ENCODE assay signal across 8 cellular contexts in the genomic region with DNA sequence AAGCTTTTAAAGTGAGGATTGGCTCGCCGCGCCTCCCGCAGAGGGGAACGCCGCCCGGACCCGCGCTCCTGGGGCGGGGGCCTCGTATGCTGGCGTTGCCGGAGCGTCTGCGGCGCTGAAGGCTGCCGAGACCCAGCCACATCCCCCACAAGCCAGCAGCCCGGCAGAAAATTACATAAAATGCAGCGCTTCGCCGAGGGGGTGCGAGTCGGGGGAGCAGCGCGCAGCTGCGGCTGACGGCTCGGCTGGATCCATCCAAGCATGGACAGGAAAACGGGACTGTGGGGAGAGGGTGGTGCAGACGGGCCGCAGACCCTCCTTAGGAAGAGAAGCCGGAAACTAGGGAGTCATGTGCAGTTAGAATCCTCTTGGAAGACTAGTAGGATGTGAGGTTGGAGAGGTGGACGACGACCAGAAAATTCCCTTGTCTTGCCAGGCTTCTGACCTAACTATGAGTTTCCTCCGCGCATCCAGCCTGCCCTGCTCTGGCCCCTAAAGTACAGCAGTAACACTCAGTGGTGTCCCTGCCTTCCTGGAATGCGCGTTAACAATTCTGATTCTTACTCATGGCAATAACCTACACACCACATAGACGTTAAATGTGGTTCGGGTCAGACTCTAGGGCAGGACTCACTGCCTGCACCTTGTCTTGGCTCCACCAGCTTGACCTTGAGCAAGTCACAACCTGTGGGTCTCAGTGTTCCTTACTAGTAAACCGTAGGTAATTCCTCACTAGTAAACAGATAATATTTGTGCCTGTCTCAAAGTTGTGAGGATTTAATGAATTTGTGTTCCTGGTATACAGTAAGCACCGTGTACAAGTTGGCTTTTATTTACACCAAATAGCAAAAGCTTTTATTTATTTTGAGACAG. TPM values are rescaled to one million over a fixed set of nuclear protein-coding genes. Genes with fewer than 3 reads are reported as not detected.
DNase-seq lines count a peak whose midpoint lies in the region; ATAC-seq and TF ChIP-seq lines count a peak whose summit lies in the region.

No MANE protein-coding gene starts in this region.

- H2AFZ ChIP-seq in Karpas-422 (ENCODE audit: low read length) (no peak overlapping the region), parathyroid adenoma (peak overlapping the region; percentile 98)

- peak overlapping the region; percentile 89 for H3K27ac Mint-ChIP-seq in Caco-2 (ENCODE audit: unreplicated experiment)

- peak overlapping the region; percentile 79 for H3K4me2 ChIP-seq in Karpas-422 (ENCODE audit: low read depth, low read length, poor library complexity, severe bottlenecking)
- peak overlapping the region; percentile 100 for H3K4me2 ChIP-seq in parathyroid adenoma (ENCODE audit: low read length)

- H3K27me3 ChIP-seq in Caco-2 (replicated peaks; ENCODE audit: control insufficient read depth, insufficient read depth, low read length), result no peaks in the 10 kb centered on the region
- H3K27me3 ChIP-seq in Karpas-422 (ENCODE audit: low read length), result no peaks in the 10 kb centered on the region
- H3K27me3 ChIP-seq in heart right ventricle, result no peaks in the 10 kb centered on the region
- H3K27me3 ChIP-seq in parathyroid adenoma (ENCODE audit: control insufficient read depth, insufficient read depth, low read length), result no peaks in the 10 kb centered on the region

- H3K27ac ChIP-seq in Karpas-422 (ENCODE audit: low read length) (peak overlapping the region; percentile 99), adipose tissue (ENCODE audit: low read depth, low read length) (peak overlapping the region; percentile 63), heart right ventricle (peak overlapping the region; percentile 94 to 100 (median 99)), parathyroid adenoma (peak overlapping the region; percentile 93)

- POLR2A ChIA-PET in Caco-2 (lab: Charles Lee), result interaction anchor here (0.6 to 1.4 kb wide), 3 partner anchors 13 to 35 kb away, joined by 4 to 9 read pairs (median 5); no protein-coding TSS in a partner anchor

- whole genome bisulfite sequencing in adipose tissue, 3 donors, result 1 to 3% (median 2%) methylated on average over 42 of the region's 42 CpGs
- WGBS in heart right ventricle, 2 donors, result 3% methylated on average over 42 of the region's 42 CpGs

- H3K4me1 ChIP-seq in Caco-2 (peaks cover 31% of the 10 kb centered on the region), Karpas-422 (ENCODE audit: low read length) (peaks cover 68% of the 10 kb centered on the region), heart right ventricle (peaks cover 4 to 41% (median 26%) of the 10 kb centered on the region in 9 donors), parathyroid adenoma (peaks cover 6% of the 10 kb centered on the region)

- H3K36me3 ChIP-seq in Caco-2 (ENCODE audit: control insufficient read depth, insufficient read depth, low read length) (no peaks in the 10 kb centered on the region), Karpas-422 (ENCODE audit: insufficient read depth, low read length) (peaks cover 22% of the 10 kb centered on the region), heart right ventricle (peaks cover 0 to 26% (median 7%) of the 10 kb centered on the region in 9 donors), parathyroid adenoma (ENCODE audit: control insufficient read depth, insufficient read depth, low read length) (no peaks in the 10 kb centered on the region)

- CTCF ChIA-PET in Caco-2 (lab: Charles Lee), result no interaction called here

- ATAC-seq in GM21576 (IDR thresholded peaks at IDR 0.05; ENCODE audit: unreplicated experiment), result peak; percentile 1
- peak; percentile 13 to 51 (median 34) for ATAC-seq in heart right ventricle
- ATAC-seq in GM18858 (IDR thresholded peaks at IDR 0.05; ENCODE audit: unreplicated experiment), result no peak

- H4K20me1 ChIP-seq in Karpas-422 (ENCODE audit: insufficient read depth, low read depth, low read length), result peaks cover 12% of the 10 kb centered on the region

- H3K4me3 Mint-ChIP-seq in Caco-2 (ENCODE audit: unreplicated experiment), result peak overlapping the region; percentile 97

- intact Hi-C loops in Caco-2 (cut with micrococcal nuclease; ENCODE audit: unreplicated experiment) (loop anchor here (10.0 kb wide), 1 partner anchor 130 kb away; the partner anchor contains the start of gene LCA5L), heart right ventricle (cut with DNase I) (loop anchor here in 8 of 10 donors (2.0 to 10.0 kb wide), 6 partner anchors 33 to 130 kb away; partner anchors contain the start of genes HMGN1 (in 3 of the 8) and LCA5L (in 2 of the 8))

- H3K79me2 ChIP-seq in Karpas-422 (ENCODE audit: low read length) (peaks cover 45% of the 10 kb centered on the region), parathyroid adenoma (peaks cover 11% of the 10 kb centered on the region)

- H3K36me3 Mint-ChIP-seq in Caco-2 (ENCODE audit: insufficient read depth, unreplicated experiment), result peaks cover 43% of the 10 kb centered on the region

- H3K9me3 Mint-ChIP-seq in Caco-2 (ENCODE audit: unreplicated experiment), result no peaks in the 10 kb centered on the region

- peak overlapping the region; percentile 95 for H3K9ac ChIP-seq in Karpas-422 (ENCODE audit: low read length)
- peak overlapping the region; percentile 76 for H3K9ac ChIP-seq in parathyroid adenoma

- peak overlapping the region; percentile 86 for H3K4me3 ChIP-seq in Caco-2 (ENCODE audit: low read depth, low read length)
- peak overlapping the region; percentile 74 for H3K4me3 ChIP-seq in Karpas-422 (ENCODE audit: low read length)
- peak overlapping the region; percentile 64 to 97 (median 82) for H3K4me3 ChIP-seq in heart right ventricle
- H3K4me3 ChIP-seq in parathyroid adenoma (ENCODE audit: low read depth, low read length), result peak overlapping the region; percentile 67

- no peaks in the 10 kb centered on the region for H3K27me3 Mint-ChIP-seq in Caco-2 (ENCODE audit: insufficient read depth, unreplicated experiment)

- H3K9me2 ChIP-seq in Karpas-422 (replicated peaks; ENCODE audit: insufficient read depth, low read length), result no peaks in the 10 kb centered on the region

- BruUV-seq in Caco-2 (replicated peaks; lab: Mats Ljungman, UMichigan), result TSS peak; percentile 74

- H3K9me3 ChIP-seq in Caco-2 (no peaks in the 10 kb centered on the region), Karpas-422 (ENCODE audit: low read length) (no peaks in the 10 kb centered on the region), heart right ventricle (no peaks in the 10 kb centered on the region), parathyroid adenoma (ENCODE audit: control insufficient read depth, low read length) (no peaks in the 10 kb centered on the region)

- H3K4me1 Mint-ChIP-seq in Caco-2 (ENCODE audit: low read depth, unreplicated experiment), result peaks cover 27% of the 10 kb centered on the region

- DNase-seq in Caco-2, result peak; percentile 42 to 48
- peak; percentile 80 for DNase-seq in Karpas-422
- DNase-seq in SKM-1 (lab: John Stamatoyannopoulos, UW; ENCODE audit: unreplicated experiment), result peak; percentile 13
- DNase-seq in heart right ventricle, result peak; percentile 44 to 51

- no peak for TF ChIP-seq CTCF in Caco-2 (IDR thresholded peaks at IDR 0.05; ENCODE audit: insufficient read depth in 1 of 2, low read depth in 1 of 2, low read length in 1 of 2, severe bottlenecking in 1 of 2, unreplicated experiment in 1 of 2)
- peak in 1 of 9 donors; percentile 12 for TF ChIP-seq CTCF in heart right ventricle (IDR thresholded peaks at IDR 0.05)
- TF ChIP-seq CTCF in parathyroid adenoma (IDR thresholded peaks at IDR 0.05), result no peak

RNA-seq across cellular contexts. Expression of gene BRWD1, which starts 1.0 kb away (rescaled TPM):
- total RNA-seq in Caco-2 (2022), result 37.1 and 42.2 TPM in 2 replicates
- total RNA-seq in Karpas-422 (2014; rRNA removed; shearing (Covaris generic); ENCODE audit: low replicate concordance), result 78.1 and 141 TPM in 2 replicates
- 10 to 100 TPM in 2 of 3 donors, 1 to 10 TPM in 1; 8.1 to 12.1 (median 10.1) TPM for polyA plus RNA-seq in adipose tissue
- 10 to 100 TPM; 30.2 to 38.8 (median 34.6) TPM for total RNA-seq in heart right ventricle
- polyA plus RNA-seq in heart right ventricle, result 10 to 100 TPM in 1 of 2 donors, 1 to 10 TPM in 1; 8.5 to 12.7 TPM

RNA-seq across cellular contexts. Expression of gene HMGN1, which starts 34.5 kb away (rescaled TPM):
- total RNA-seq in Caco-2 (2022) (386 and 391 TPM in 2 replicates), heart right ventricle (10 to 100 TPM; 49.4 to 73.6 (median 59.3) TPM)
- total RNA-seq in Karpas-422 (2014; rRNA removed; shearing (Covaris generic); ENCODE audit: low replicate concordance), result 430 and 561 TPM in 2 replicates
- polyA plus RNA-seq in adipose tissue (10 to 100 TPM; 72.2 to 78.3 (median 77.0) TPM), heart right ventricle (10 to 100 TPM; 46.2 to 79.0 TPM)

Comparison
In these comparisons a context has a peak if more than half of its experiments do, and no peak if none do; other contexts are left out.
1. DNase-seq: peak in every context shown above with its lines; median percentile 80 in Karpas-422; 48 in heart right ventricle; 45 in Caco-2; 13 in SKM-1.